Comparison of ENCODE assay signal across 20 cellular contexts in the genomic region with DNA sequence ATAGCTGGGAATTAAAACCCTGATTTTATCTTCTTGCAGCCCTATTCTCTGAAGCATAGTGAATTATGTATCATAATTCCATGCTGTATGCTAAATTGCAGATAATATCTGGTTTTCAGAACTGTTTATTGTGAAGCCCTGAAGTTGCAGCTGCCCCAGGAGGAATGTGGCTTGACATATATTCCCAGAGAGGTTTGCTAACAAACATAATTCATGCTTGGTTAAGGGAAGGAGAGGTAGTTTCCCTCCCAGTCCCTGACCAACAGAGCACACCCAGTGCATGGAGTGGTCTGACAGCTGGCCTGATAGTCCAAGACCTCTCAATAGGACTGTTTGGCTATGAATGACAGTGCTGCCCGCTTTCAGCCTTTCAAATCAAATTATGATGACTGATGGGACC.
DNase-seq lines count a peak whose midpoint lies in the region; ATAC-seq, FAIRE-seq and TF ChIP-seq lines count a peak whose summit lies in the region.
"Had no signal": no experiment of that assay in that cellular context is flagged by ENCODE, and none has a peak within 500 bp of the region (broad histone marks: within the 10 kb centered on the region; RNA-seq: fewer than 3 reads in every experiment).

No MANE protein-coding gene starts in this region.

- H3K27ac Mint-ChIP-seq in activated T-helper 17 cell treated with anti-CD3 and anti-CD28 coated beads, Interleukin-2, amount 50 U/mL, for 72 hours = no peak overlapping the region
- H3K27ac Mint-ChIP-seq in MCF 10A (ENCODE audit: low read depth, unreplicated experiment) = no peak overlapping the region
- H3K27ac Mint-ChIP-seq: CD4-positive, CD25-positive, alpha-beta regulatory T cell had no signal

- peak; percentile 5 for DNase-seq in SK-N-SH
- DNase-seq in H1 (ENCODE audit: low read depth in 1 of 2, low spot score in 2 of 2) = no peak
- DNase-seq in trophoblast cell = no peak
- DNase-seq in HPDE6-E6E7 (ENCODE audit: extremely low spot score) = no peak
- DNase-seq in MCF 10A (ENCODE audit: unreplicated experiment) = no peak
- DNase-seq: CD4-positive, CD25-positive, alpha-beta regulatory T cell; H7; IMR-90; KG1; MM.1S; NCI-H1436 treated with DMSO at 0.1 percent for 48 hours; NCI-H2029; NCI-H446; NCI-H524 treated with DMSO at 0.1 percent for 48 hours; NCI-H774 had no signal

- H3K14ac ChIP-seq in H1 (ENCODE audit: insufficient read length) = no peak overlapping the region
- no peak overlapping the region for H3K14ac ChIP-seq in trophoblast cell (ENCODE audit: low read length)

- TF ChIP-seq EP300 in SK-N-SH (IDR thresholded peaks at IDR 0.05; ENCODE audit: borderline replicate concordance in 1 of 2, low read depth in 1 of 2, low read length in 1 of 2) (0 out of 4 replicates have a peak, but pooled peaks of 1 of the 2 experiments have one; percentile 19), H1 (IDR thresholded peaks at IDR 0.05; ENCODE audit: borderline replicate concordance in 1 of 2, low read depth in 2 of 2, low read length in 2 of 2) (no peak)

- no peak overlapping the region for H4K12ac ChIP-seq in trophoblast cell (ENCODE audit: low read depth, low read length)

- no peaks in the 10 kb centered on the region for H3K79me1 ChIP-seq in H1 (ENCODE audit: low read depth, low read length)
- H3K79me1 ChIP-seq in trophoblast cell (ENCODE audit: low read length) = no peaks in the 10 kb centered on the region

- H3K23me2 ChIP-seq in H1 (ENCODE audit: low read depth, low read length) = no peaks in the 10 kb centered on the region

- no peaks in the 10 kb centered on the region for H3K9me2 ChIP-seq in SK-N-SH

- H3K4ac ChIP-seq in H1 (replicated peaks; ENCODE audit: insufficient read length, low read depth, low read length) (no peak overlapping the region), trophoblast cell (ENCODE audit: low read depth, low read length) (no peak overlapping the region)

- H3K56ac ChIP-seq in H1 (replicated peaks; ENCODE audit: insufficient read length, low read depth, low read length) = no peak overlapping the region

- H3K79me2 ChIP-seq in SK-N-SH (ENCODE audit: insufficient read depth) = no peaks in the 10 kb centered on the region
- H3K79me2 ChIP-seq in H1 (ENCODE audit: control insufficient read depth in 1 of 2, insufficient read depth in 2 of 2, low read length in 2 of 2) = no peaks in the 10 kb centered on the region
- H3K79me2 ChIP-seq in trophoblast cell (ENCODE audit: control insufficient read depth, insufficient read depth, low read length, poor library complexity) = no peaks in the 10 kb centered on the region

- no peak overlapping the region for H2BK12ac ChIP-seq in H1 (ENCODE audit: low read depth, low read length)
- H2BK12ac ChIP-seq in trophoblast cell (ENCODE audit: low read length) = no peak overlapping the region

- no peak overlapping the region for H4K8ac ChIP-seq in H1 (ENCODE audit: extremely low read depth, insufficient read depth, low read length)
- no peak overlapping the region for H4K8ac ChIP-seq in trophoblast cell (ENCODE audit: low read depth, low read length)

- no peaks in the 10 kb centered on the region for H3K27me3 Mint-ChIP-seq in activated T-helper 17 cell treated with anti-CD3 and anti-CD28 coated beads, Interleukin-2, amount 50 U/mL, for 72 hours
- no peaks in the 10 kb centered on the region for H3K27me3 Mint-ChIP-seq in MCF 10A (ENCODE audit: insufficient read depth, unreplicated experiment)

- H3K4me3 Mint-ChIP-seq in activated T-helper 17 cell treated with anti-CD3 and anti-CD28 coated beads, Interleukin-2, amount 50 U/mL, for 72 hours = no peak overlapping the region
- H3K4me3 Mint-ChIP-seq in MCF 10A (ENCODE audit: unreplicated experiment) = no peak overlapping the region
- H3K4me3 Mint-ChIP-seq: CD4-positive, CD25-positive, alpha-beta regulatory T cell had no signal

- no peaks in the 10 kb centered on the region for H3K36me3 ChIP-seq in SK-N-SH (replicated peaks in 1 of 2; ENCODE audit: control insufficient read depth in 1 of 2, insufficient read depth in 2 of 2, low read length in 1 of 2)
- H3K36me3 ChIP-seq in H1 (ENCODE audit: control insufficient read depth in 2 of 4, insufficient read depth in 4 of 4, low read length in 3 of 4) = peaks cover 0 to 5% (median 0%) of the 10 kb centered on the region in 4 experiments; a peak in 1 of 8 replicates
- H3K36me3 ChIP-seq in trophoblast cell (ENCODE audit: control insufficient read depth in 1 of 2, insufficient read depth in 2 of 2, low read length in 2 of 2) = no peaks in the 10 kb centered on the region
- H3K36me3 ChIP-seq: BLaER1 had no signal

- H2BK5ac ChIP-seq in H1 (ENCODE audit: low read depth, low read length) (no peak overlapping the region), trophoblast cell (ENCODE audit: low read depth, low read length, poor library complexity) (no peak overlapping the region)

- TF ChIP-seq POLR2A in H1 (IDR thresholded peaks at IDR 0.05; ENCODE audit: control extremely low read depth in 1 of 2, low read depth in 2 of 2, low read length in 2 of 2) = no peak

- H3K4me1 Mint-ChIP-seq in activated T-helper 17 cell treated with anti-CD3 and anti-CD28 coated beads, Interleukin-2, amount 50 U/mL, for 72 hours = no peaks in the 10 kb centered on the region
- H3K4me1 Mint-ChIP-seq in MCF 10A (ENCODE audit: insufficient read depth, unreplicated experiment) = peaks cover 13% of the 10 kb centered on the region
- H3K4me1 Mint-ChIP-seq: CD4-positive, CD25-positive, alpha-beta regulatory T cell had no signal

- H2AFZ ChIP-seq in SK-N-SH (ENCODE audit: low read depth) (no peak overlapping the region), H1 (ENCODE audit: low read length) (no peak overlapping the region), trophoblast cell (ENCODE audit: insufficient read depth, low read length, poor library complexity) (no peak overlapping the region)

- H2BK120ac ChIP-seq in H1 (replicated peaks; ENCODE audit: low read depth, low read length) (no peak overlapping the region), trophoblast cell (ENCODE audit: insufficient read depth, low read length, poor library complexity) (no peak overlapping the region)

- H3K4me3 ChIP-seq in SK-N-SH (ENCODE audit: low read depth in 2 of 2, low read length in 1 of 2) = no peak overlapping the region
- no peak overlapping the region for H3K4me3 ChIP-seq in H1 (ENCODE audit: extremely low read depth in 1 of 4, insufficient read depth in 2 of 4, low read depth in 3 of 4, low read length in 4 of 4)
- H3K4me3 ChIP-seq in trophoblast cell (ENCODE audit: low read depth, low read length) = no peak overlapping the region
- H3K4me3 ChIP-seq: BLaER1 had no signal

- TF ChIP-seq RAD21 in SK-N-SH (IDR thresholded peaks at IDR 0.05; ENCODE audit: low read length) (no peak), H1 (IDR thresholded peaks at IDR 0.05 in 1 of 2, conservative IDR thresholded peaks at IDR 0.05 in 1 of 2; ENCODE audit: low read depth in 2 of 2, low read length in 2 of 2) (no peak)

- H3K27ac ChIP-seq in SK-N-SH (ENCODE audit: low read depth in 2 of 2, low read length in 1 of 2) (no peak overlapping the region), H1 (ENCODE audit: low read depth, low read length) (no peak overlapping the region), trophoblast cell (ENCODE audit: low read depth, low read length) (no peak overlapping the region)
- H3K27ac ChIP-seq: BLaER1 had no signal

- H4K20me1 ChIP-seq in SK-N-SH (ENCODE audit: insufficient read depth) (no peaks in the 10 kb centered on the region), H1 (replicated peaks in 1 of 2; ENCODE audit: control insufficient read depth in 1 of 2, insufficient read depth in 2 of 2, low read length in 2 of 2) (no peaks in the 10 kb centered on the region)
- H4K20me1 ChIP-seq: BLaER1 had no signal

- H3K18ac ChIP-seq in H1 (ENCODE audit: extremely low read depth, low read length) (no peak overlapping the region), trophoblast cell (ENCODE audit: low read length) (no peak overlapping the region)

- POLR2A ChIA-PET in SK-N-SH (lab: Yijun Ruan, JAX) (no interaction called here), H1 (lab: Charles Lee; ENCODE audit: partially characterized antibody) (no interaction called here), MCF 10A (lab: Yijun Ruan, JAX) (no interaction called here)

- H4K91ac ChIP-seq in H1 (replicated peaks; ENCODE audit: insufficient read length, low read length) (peak overlapping the region; percentile 6), trophoblast cell (ENCODE audit: low read depth, low read length) (no peak overlapping the region)

- H3K4me1 ChIP-seq in SK-N-SH (ENCODE audit: control insufficient read depth in 1 of 2, insufficient read depth in 2 of 2, low read depth in 1 of 2, low read length in 1 of 2) = no peaks in the 10 kb centered on the region; a peak in 1 of 4 replicates
- H3K4me1 ChIP-seq in H1 (replicated peaks in 1 of 4; ENCODE audit: control insufficient read depth in 3 of 4, insufficient read depth in 4 of 4, low read length in 3 of 4) = peaks cover 0 to 9% (median 1%) of the 10 kb centered on the region in 4 experiments; a peak in 2 of 7 replicates
- H3K4me1 ChIP-seq in trophoblast cell (ENCODE audit: control insufficient read depth in 1 of 2, insufficient read depth in 2 of 2, low read length in 2 of 2) = no peaks in the 10 kb centered on the region
- H3K4me1 ChIP-seq: BLaER1 had no signal

- CTCF ChIA-PET in SK-N-SH (lab: Yijun Ruan, JAX) = no interaction called here
- CTCF ChIA-PET in H1 (lab: Charles Lee; ENCODE audit: partially characterized antibody) = interaction anchor here (1.3 kb wide), 1 partner anchor 14 kb away, joined by 4 read pairs; no protein-coding TSS in a partner anchor
- CTCF ChIA-PET in MCF 10A (lab: Yijun Ruan, JAX) = no interaction called here

- H3F3A ChIP-seq in SK-N-SH (replicated peaks; ENCODE audit: insufficient read depth) = no peaks in the 10 kb centered on the region

- H3K27me3 ChIP-seq in SK-N-SH (ENCODE audit: insufficient read depth) (no peaks in the 10 kb centered on the region), H1 (replicated peaks in 1 of 4; ENCODE audit: control insufficient read depth in 3 of 4, extremely low read depth in 1 of 4, insufficient read depth in 3 of 4, low read length in 3 of 4) (no peaks in the 10 kb centered on the region), trophoblast cell (ENCODE audit: insufficient read depth, low read length) (no peaks in the 10 kb centered on the region)
- H3K27me3 ChIP-seq: BLaER1 had no signal

- H3K9ac ChIP-seq in SK-N-SH = no peak overlapping the region
- no peak overlapping the region for H3K9ac ChIP-seq in H1 (replicated peaks in 1 of 4; ENCODE audit: extremely low read depth in 1 of 4, low read depth in 3 of 4, low read length in 3 of 4)
- no peak overlapping the region for H3K9ac ChIP-seq in trophoblast cell (ENCODE audit: low read length)
- H3K9ac ChIP-seq: BLaER1 had no signal

- no peak overlapping the region for H2BK15ac ChIP-seq in H1 (ENCODE audit: low read length)

- peaks cover 5% of the 10 kb centered on the region for H3K9me3 Mint-ChIP-seq in activated T-helper 17 cell treated with anti-CD3 and anti-CD28 coated beads, Interleukin-2, amount 50 U/mL, for 72 hours
- H3K9me3 Mint-ChIP-seq in MCF 10A (ENCODE audit: unreplicated experiment) = no peaks in the 10 kb centered on the region

- no peak overlapping the region for H4K5ac ChIP-seq in H1 (ENCODE audit: insufficient read length, low read depth, low read length)

- TF ChIP-seq CTCF in SK-N-SH (IDR thresholded peaks at IDR 0.05) (no peak), H1 (IDR thresholded peaks at IDR 0.05; ENCODE audit: control extremely low read depth in 1 of 3, insufficient read depth in 1 of 3, low read depth in 1 of 3, low read length in 3 of 3) (no peak), MCF 10A (IDR thresholded peaks at IDR 0.05; ENCODE audit: unreplicated experiment) (no peak)

- H3K9me3 ChIP-seq in SK-N-SH = no peaks in the 10 kb centered on the region
- no peaks in the 10 kb centered on the region for H3K9me3 ChIP-seq in H1 (ENCODE audit: insufficient read depth in 2 of 2, low read depth in 1 of 2, low read length in 1 of 2)
- no peaks in the 10 kb centered on the region for H3K9me3 ChIP-seq in trophoblast cell (ENCODE audit: insufficient read depth, low read depth, low read length)
- H3K9me3 ChIP-seq: BLaER1 had no signal

- H3K23ac ChIP-seq in H1 (ENCODE audit: insufficient read length) (no peak overlapping the region), trophoblast cell (ENCODE audit: low read length) (peak overlapping the region; percentile 13)

- H3K4me2 ChIP-seq in SK-N-SH (no peak overlapping the region), H1 (ENCODE audit: insufficient read depth in 1 of 2, low read depth in 2 of 2, low read length in 2 of 2) (no peak overlapping the region; a peak in 1 of 4 replicates), trophoblast cell (ENCODE audit: low read length) (no peak overlapping the region)
- H3K4me2 ChIP-seq: BLaER1 had no signal

- no TSS peak for BruUV-seq in MCF 10A (replicated peaks; lab: Mats Ljungman, UMichigan)

- intact Hi-C loops in MCF 10A (cut with micrococcal nuclease) = no loop called here

- H2AK5ac ChIP-seq in H1 (ENCODE audit: low read depth, low read length) (no peak overlapping the region), trophoblast cell (ENCODE audit: low read length) (no peak overlapping the region)

- no peaks in the 10 kb centered on the region for H3K36me3 Mint-ChIP-seq in activated T-helper 17 cell treated with anti-CD3 and anti-CD28 coated beads, Interleukin-2, amount 50 U/mL, for 72 hours (ENCODE audit: low read depth)
- H3K36me3 Mint-ChIP-seq in MCF 10A (ENCODE audit: insufficient read depth, unreplicated experiment) = no peaks in the 10 kb centered on the region
- H3K36me3 Mint-ChIP-seq: CD4-positive, CD25-positive, alpha-beta regulatory T cell had no signal

- 50% methylated on average over 1 of the region's 1 CpG for WGBS in SK-N-SH (ENCODE audit: low lambda C conversion rate)
- WGBS in H1 (ENCODE audit: extremely low coverage in 1 of 2, insufficient coverage in 1 of 2, insufficient read length in 1 of 2, insufficient replicate concordance in 2 of 2, low coverage in 1 of 2, low lambda C conversion rate in 2 of 2, missing lambda C conversion rate in 1 of 2), 2 experiments = 93% methylated on average over 1 of the region's 1 CpG; no CpG with 5 or more reads in 1 of the 2 experiments
- no CpG with 5 or more reads among the region's 1 CpG for WGBS in trophoblast cell (ENCODE audit: extremely low coverage, insufficient coverage, insufficient read length)

- ATAC-seq in SK-N-SH treated with all-trans-retinoic acid at 6 μM for 48 hours = no peak
- ATAC-seq in activated T-helper 17 cell treated with anti-CD3 and anti-CD28 coated beads, Interleukin-2, amount 50 U/mL, for 72 hours (replicated peaks) = no peak

- FAIRE-seq in H1 (lab: Jason Lieb, UNC) = no peak
- FAIRE-seq: D721Med, GM18507 had no signal

- H2BK20ac ChIP-seq in H1 (ENCODE audit: low read length) = no peak overlapping the region
